Comparison of ENCODE assay signal across 16 cellular contexts in genomic region chr12:118544569-118544968, GRCh38.
DNase-seq lines count a peak whose midpoint lies in the region; ATAC-seq, FAIRE-seq and TF ChIP-seq lines count a peak whose summit lies in the region.
"Had no signal": no experiment of that assay in that cellular context is flagged by ENCODE, and none has a peak within 500 bp of the region (broad histone marks: within the 10 kb centered on the region; RNA-seq: fewer than 3 reads in every experiment).

No MANE protein-coding gene starts in this region.

- H3K36me3 Mint-ChIP-seq in CD4-positive, alpha-beta T cell (ENCODE audit: low read depth): no peaks in the 10 kb centered on the region
- peaks cover 9% of the 10 kb centered on the region for H3K36me3 Mint-ChIP-seq in Caco-2 (ENCODE audit: insufficient read depth, unreplicated experiment)
- H3K36me3 Mint-ChIP-seq: activated naive CD4-positive, alpha-beta T cell treated with anti-CD3 and anti-CD28 coated beads, Interleukin-2, amount 50 U/mL, for 24 hours had no signal

- no peaks in the 10 kb centered on the region for H3K79me2 ChIP-seq in HepG2 (ENCODE audit: insufficient read depth, low read length)

- H3K27ac Mint-ChIP-seq in CD4-positive, alpha-beta T cell: no peak overlapping the region
- no peak overlapping the region for H3K27ac Mint-ChIP-seq in Caco-2 (ENCODE audit: unreplicated experiment)
- H3K27ac Mint-ChIP-seq: activated naive CD4-positive, alpha-beta T cell treated with anti-CD3 and anti-CD28 coated beads, Interleukin-2, amount 50 U/mL, for 24 hours; nephron progenitor cell had no signal

- in situ Hi-C loops in HepG2 (cut with HindIII; ENCODE audit: extremely low pct_ligation_motif_present, low pct_unique_long_range_greater_than_20kb): no loop called here
- in situ Hi-C loops in transverse colon (cut with MboI; ENCODE audit: low pct_ligation_motif_present in 1 of 4, low pct_unique_long_range_greater_than_20kb in 1 of 4, low sequenced_read_pairs in 3 of 4): no loop called here

- TF ChIP-seq RAD21 in HepG2 (CRISPR knock-in tag; IDR thresholded peaks at IDR 0.05): no peak

- DNase-seq in HepG2 (ENCODE audit: low spot score) (peak; percentile 50), right lobe of liver (no peak), RWPE1 (ENCODE audit: low spot score) (peak; percentile 74), foreskin fibroblast (peak; percentile 17 to 61), Caco-2 (no peak), transverse colon (no peak)
- no peak for DNase-seq in CD4-positive, alpha-beta T cell
- DNase-seq in activated naive CD4-positive, alpha-beta T cell (lab: John Stamatoyannopoulos, UW): no peak
- DNase-seq: left colon, NCI-H226, nephron progenitor cell had no signal

- no peak for TF ChIP-seq EP300 in HepG2 (IDR thresholded peaks at IDR 0.05; ENCODE audit: low read depth in 2 of 2, low read length in 2 of 2)
- TF ChIP-seq EP300 in HepG2 (CRISPR knock-in tag; IDR thresholded peaks at IDR 0.05; ENCODE audit: borderline replicate concordance): no peak
- no peak for TF ChIP-seq EP300 in transverse colon (IDR thresholded peaks at IDR 0.05; ENCODE audit: low read depth)

- ATAC-seq in HepG2 (peak; percentile 51; the same call in 1 of the 3 replicates), right lobe of liver (no peak)
- ATAC-seq in CD4-positive, alpha-beta T cell (ENCODE audit: poor library complexity): no peak
- ATAC-seq: foreskin keratinocyte, left colon had no signal

- POLR2A ChIA-PET in HepG2 (lab: Yijun Ruan, JAX): no interaction called here
- POLR2A ChIA-PET in RWPE1 (lab: Yijun Ruan, JAX; ENCODE audit: low non-redundant PET): no interaction called here
- POLR2A ChIA-PET in CD4-positive, alpha-beta T cell (lab: Charles Lee): no interaction called here
- POLR2A ChIA-PET in Caco-2 (lab: Charles Lee): no interaction called here

- peaks cover 9% of the 10 kb centered on the region for H3K9me3 Mint-ChIP-seq in CD4-positive, alpha-beta T cell
- H3K9me3 Mint-ChIP-seq in Caco-2 (ENCODE audit: unreplicated experiment): no peaks in the 10 kb centered on the region

- TF ChIP-seq POLR2A in HepG2 (IDR thresholded peaks at IDR 0.05; ENCODE audit: insufficient read depth in 1 of 2, low read depth in 2 of 2, low read length in 2 of 2) (no peak), right lobe of liver (IDR thresholded peaks at IDR 0.05) (no peak), transverse colon (IDR thresholded peaks at IDR 0.05) (no peak)

- CTCF ChIA-PET in HepG2 (lab: Yijun Ruan, JAX; ENCODE audit: low intra/inter-chr PET ratio, low total read pairs): no interaction called here
- CTCF ChIA-PET in RWPE1 (lab: Yijun Ruan, JAX): interaction anchor here (0.6 kb wide), 2 partner anchors 8 to 20 kb away, joined by 3 to 4 read pairs; no protein-coding TSS in a partner anchor
- CTCF ChIA-PET in CD4-positive, alpha-beta T cell (lab: Charles Lee): no interaction called here
- CTCF ChIA-PET in Caco-2 (lab: Charles Lee): no interaction called here

- BruUV-seq in HepG2 (replicated peaks; lab: Mats Ljungman, UMichigan) (no TSS peak), Caco-2 (replicated peaks; lab: Mats Ljungman, UMichigan) (no TSS peak)

- H3K4me3 Mint-ChIP-seq in CD4-positive, alpha-beta T cell: no peak overlapping the region
- H3K4me3 Mint-ChIP-seq in Caco-2 (ENCODE audit: unreplicated experiment): no peak overlapping the region
- H3K4me3 Mint-ChIP-seq: activated naive CD4-positive, alpha-beta T cell treated with anti-CD3 and anti-CD28 coated beads, Interleukin-2, amount 50 U/mL, for 24 hours; nephron progenitor cell had no signal

- no peaks in the 10 kb centered on the region for H4K20me1 ChIP-seq in HepG2 (ENCODE audit: insufficient read depth, low read length)

- H2AFZ ChIP-seq in HepG2 (ENCODE audit: low read length): no peak overlapping the region

- TF ChIP-seq CTCF in HepG2 (CRISPR knock-in tag; IDR thresholded peaks at IDR 0.05): no peak
- TF ChIP-seq CTCF in right lobe of liver (IDR thresholded peaks at IDR 0.05): no peak
- TF ChIP-seq CTCF in RWPE1 (conservative IDR thresholded peaks at IDR 0.05; ENCODE audit: low read depth): no peak
- no peak for TF ChIP-seq CTCF in foreskin fibroblast (IDR thresholded peaks at IDR 0.05; ENCODE audit: low read depth, low read length)
- TF ChIP-seq CTCF in CD4-positive, alpha-beta T cell (IDR thresholded peaks at IDR 0.05): no peak
- TF ChIP-seq CTCF in Caco-2 (IDR thresholded peaks at IDR 0.05; ENCODE audit: insufficient read depth in 1 of 2, low read depth in 1 of 2, low read length in 1 of 2, severe bottlenecking in 1 of 2, unreplicated experiment in 1 of 2): no peak
- no peak for TF ChIP-seq CTCF in transverse colon (IDR thresholded peaks at IDR 0.05)

- WGBS in HepG2 (ENCODE audit: low lambda C conversion rate): 0% methylated on average over 1 of the region's 1 CpG
- WGBS in right lobe of liver (ENCODE audit: insufficient coverage, low coverage, low lambda C conversion rate, missing lambda C conversion rate): 83% methylated on average over 1 of the region's 1 CpG
- 36% methylated on average over 1 of the region's 1 CpG; no CpG with 5 or more reads in 1 of the 2 donors for WGBS in transverse colon (ENCODE audit: low coverage in 1 of 2), 2 donors

- H3K27me3 Mint-ChIP-seq in CD4-positive, alpha-beta T cell: no peaks in the 10 kb centered on the region
- peaks cover 12% of the 10 kb centered on the region for H3K27me3 Mint-ChIP-seq in Caco-2 (ENCODE audit: insufficient read depth, unreplicated experiment)
- H3K27me3 Mint-ChIP-seq: activated naive CD4-positive, alpha-beta T cell treated with anti-CD3 and anti-CD28 coated beads, Interleukin-2, amount 50 U/mL, for 24 hours had no signal

- no peak overlapping the region for H3K9ac ChIP-seq in HepG2 (ENCODE audit: insufficient read depth, low read depth, low read length)

- no peak overlapping the region for H3K4me3 ChIP-seq in HepG2 (replicated peaks in 1 of 3; ENCODE audit: insufficient read depth in 1 of 3, low read depth in 2 of 3, low read length in 3 of 3)
- no peak overlapping the region for H3K4me3 ChIP-seq in right lobe of liver
- H3K4me3 ChIP-seq in foreskin fibroblast (ENCODE audit: low read depth in 1 of 2, low read length in 2 of 2): no peak overlapping the region
- no peak overlapping the region for H3K4me3 ChIP-seq in Caco-2 (ENCODE audit: low read depth, low read length)
- no peak overlapping the region for H3K4me3 ChIP-seq in transverse colon
- H3K4me3 ChIP-seq: skin epidermis, tibial nerve had no signal

- H3K27me3 ChIP-seq in HepG2 (ENCODE audit: control insufficient read depth in 1 of 2, insufficient read depth in 2 of 2, low read length in 2 of 2) (no peaks in the 10 kb centered on the region), right lobe of liver (no peaks in the 10 kb centered on the region), Caco-2 (replicated peaks; ENCODE audit: control insufficient read depth, insufficient read depth, low read length) (no peaks in the 10 kb centered on the region), transverse colon (no peaks in the 10 kb centered on the region)
- no peaks in the 10 kb centered on the region for H3K27me3 ChIP-seq in CD4-positive, alpha-beta T cell (ENCODE audit: control insufficient read depth, insufficient read depth, low read length)
- H3K27me3 ChIP-seq: foreskin keratinocyte, tibial nerve had no signal

- no peak overlapping the region for H3K4me2 ChIP-seq in HepG2 (ENCODE audit: low read depth, low read length)

- H3K27ac ChIP-seq in HepG2 (ENCODE audit: extremely low read length, insufficient read depth, low read length) (no peak overlapping the region), right lobe of liver (no peak overlapping the region), RWPE1 (no peak overlapping the region), transverse colon (no peak overlapping the region)
- no peak overlapping the region for H3K27ac ChIP-seq in CD4-positive, alpha-beta T cell (ENCODE audit: low read depth, low read length)
- H3K27ac ChIP-seq: foreskin keratinocyte, skin epidermis, tibial nerve had no signal

- intact Hi-C loops in HepG2 (cut with micrococcal nuclease; ENCODE audit: unreplicated experiment): no loop called here
- intact Hi-C loops in right lobe of liver (cut with DNase I): no loop called here
- intact Hi-C loops in CD4-positive, alpha-beta T cell (cut with DNase I, micrococcal nuclease): no loop called here
- intact Hi-C loops in Caco-2 (cut with micrococcal nuclease; ENCODE audit: unreplicated experiment): no loop called here
- intact Hi-C loops in transverse colon (cut with DNase I; ENCODE audit: low total_unique reads): no loop called here

- H3K9me3 ChIP-seq in HepG2 (ENCODE audit: low read length) (no peaks in the 10 kb centered on the region), right lobe of liver (no peaks in the 10 kb centered on the region), Caco-2 (no peaks in the 10 kb centered on the region; the same call in 1 of the 2 replicates), transverse colon (no peaks in the 10 kb centered on the region)
- H3K9me3 ChIP-seq in CD4-positive, alpha-beta T cell (ENCODE audit: control insufficient read depth, low read length): no peaks in the 10 kb centered on the region

- H3K4me1 ChIP-seq in HepG2 (ENCODE audit: insufficient read depth, low read length) (no peaks in the 10 kb centered on the region), right lobe of liver (no peaks in the 10 kb centered on the region), Caco-2 (no peaks in the 10 kb centered on the region), transverse colon (no peaks in the 10 kb centered on the region)
- H3K4me1 ChIP-seq: foreskin keratinocyte, tibial nerve had no signal

- H3K36me3 ChIP-seq in HepG2 (replicated peaks in 1 of 2; ENCODE audit: control insufficient read depth in 1 of 2, insufficient read depth in 2 of 2, low read length in 2 of 2) (no peaks in the 10 kb centered on the region), right lobe of liver (no peaks in the 10 kb centered on the region), Caco-2 (ENCODE audit: control insufficient read depth, insufficient read depth, low read length) (no peaks in the 10 kb centered on the region), transverse colon (no peaks in the 10 kb centered on the region)
- H3K36me3 ChIP-seq: tibial nerve had no signal

- no peaks in the 10 kb centered on the region for H3K4me1 Mint-ChIP-seq in CD4-positive, alpha-beta T cell (ENCODE audit: low read depth)
- no peaks in the 10 kb centered on the region for H3K4me1 Mint-ChIP-seq in Caco-2 (ENCODE audit: low read depth, unreplicated experiment)
- H3K4me1 Mint-ChIP-seq: activated naive CD4-positive, alpha-beta T cell treated with anti-CD3 and anti-CD28 coated beads, Interleukin-2, amount 50 U/mL, for 24 hours had no signal

- FAIRE-seq in HepG2 (lab: Jason Lieb, UNC): no peak
- FAIRE-seq: TTC549 had no signal

TF ChIP-seq in HepG2, 621 proteins besides CTCF, POLR2A, EP300 and RAD21 (continues in another document):
- peak; percentile 61 for TF ChIP-seq NR2C2 (CRISPR knock-in tag; IDR thresholded peaks at IDR 0.05; ENCODE audit: borderline replicate concordance)
- peak; percentile 40; the same call in 1 of the 2 replicates for TF ChIP-seq FOSL1 (CRISPR knock-in tag; IDR thresholded peaks at IDR 0.05; ENCODE audit: borderline replicate concordance)
- TF ChIP-seq GABPA (IDR thresholded peaks at IDR 0.05; ENCODE audit: low read depth, low read length): no peak
- TF ChIP-seq GABPA (CRISPR knock-in tag; IDR thresholded peaks at IDR 0.05; ENCODE audit: low read depth): peak; percentile 73

Comparison
In these comparisons a context has a peak if more than half of its experiments do, and no peak if none do; other contexts are left out.
1. DNase-seq: peak in HepG2 (single experiment), RWPE1 (single experiment) and foreskin fibroblast (2 of 2); none in right lobe of liver (0 of 3), CD4-positive, alpha-beta T cell (0 of 10), Caco-2 (0 of 2), transverse colon (single experiment) and activated naive CD4-positive, alpha-beta T cell (0 of 4).